Comparison of ENCODE assay signal across 11 cellular contexts in genomic region chr11:68340784-68341556, GRCh38. TPM values are rescaled to one million over a fixed set of nuclear protein-coding genes. Genes with fewer than 3 reads are reported as not detected.
DNase-seq lines count a peak whose midpoint lies in the region; ATAC-seq and TF ChIP-seq lines count a peak whose summit lies in the region.
"Had no signal": no experiment of that assay in that cellular context is flagged by ENCODE, and none has a peak within 500 bp of the region (broad histone marks: within the 10 kb centered on the region; RNA-seq: fewer than 3 reads in every experiment).

No MANE protein-coding gene starts in this region.

- BruUV-seq in PC-3 (replicated peaks; lab: Mats Ljungman, UMichigan): no TSS peak

- peak overlapping the region; percentile 26 for H3K4me3 Mint-ChIP-seq in activated CD4-positive, alpha-beta T cell treated with anti-CD3 and anti-CD28 coated beads, Interleukin-2, amount 10 ng/mL, durations not matched to agents 24 days and 14 days

- no peak overlapping the region for H3K9ac ChIP-seq in PC-3 (ENCODE audit: low read length)
- H3K9ac ChIP-seq in skeletal muscle satellite cell (ENCODE audit: low read depth, low read length): no peak overlapping the region

- no peaks in the 10 kb centered on the region for H3K36me3 ChIP-seq in PC-3 (ENCODE audit: low read depth, low read length)
- no peaks in the 10 kb centered on the region for H3K36me3 ChIP-seq in skeletal muscle satellite cell (ENCODE audit: insufficient read depth, low read length)
- H3K36me3 ChIP-seq in BE2C: peaks cover 4% of the 10 kb centered on the region

- intact Hi-C loops in activated CD4-positive, alpha-beta T cell treated with anti-CD3 and anti-CD28 coated beads, Interleukin-2, amount 10 ng/mL, durations not matched to agents 24 days and 14 days (cut with micrococcal nuclease): loop anchor here (1.0 kb wide), 1 partner anchor 29 kb away; the partner anchor contains the start of gene LRP5
- intact Hi-C loops in PC-3 (cut with micrococcal nuclease): loop anchor here (1.0 kb wide), 1 partner anchor 39 kb away; no protein-coding TSS in a partner anchor

- peaks cover 5% of the 10 kb centered on the region for H3K36me3 Mint-ChIP-seq in activated CD4-positive, alpha-beta T cell treated with anti-CD3 and anti-CD28 coated beads, Interleukin-2, amount 10 ng/mL, durations not matched to agents 24 days and 14 days (ENCODE audit: low read depth)

- no peaks in the 10 kb centered on the region for H3K27me3 Mint-ChIP-seq in activated CD4-positive, alpha-beta T cell treated with anti-CD3 and anti-CD28 coated beads, Interleukin-2, amount 10 ng/mL, durations not matched to agents 24 days and 14 days

- ATAC-seq in PC-3 (peak; percentile 70), GM21717 (IDR thresholded peaks at IDR 0.05; ENCODE audit: unreplicated experiment) (no peak), HG03520 (IDR thresholded peaks at IDR 0.05; ENCODE audit: unreplicated experiment) (no peak)
- ATAC-seq: left ventricle myocardium superior, psoas muscle had no signal

- H4K20me1 ChIP-seq in PC-3 (ENCODE audit: low read length): peaks cover 13% of the 10 kb centered on the region; the same call in 1 of the 2 replicates

- DNase-seq in activated CD4-positive, alpha-beta T cell treated with anti-CD3 and anti-CD28 coated beads, Interleukin-2, amount 10 ng/mL, durations not matched to agents 24 days and 14 days: peak; percentile 72
- no peak for DNase-seq in activated CD4-positive, alpha-beta T cell treated with anti-CD3 and anti-CD28 coated beads, Interleukin-2, amount 50 U/mL, for 1 hour
- DNase-seq in PC-3: peak; percentile 70
- peak; percentile 23 to 29 for DNase-seq in dermis microvascular lymphatic vessel endothelial cell (ENCODE audit: low read depth in 2 of 2)
- DNase-seq in BE2C: no peak
- DNase-seq: left ventricle myocardium superior, NCI-H2029, psoas muscle had no signal

- peaks cover 5% of the 10 kb centered on the region for H3K9me3 Mint-ChIP-seq in activated CD4-positive, alpha-beta T cell treated with anti-CD3 and anti-CD28 coated beads, Interleukin-2, amount 10 ng/mL, durations not matched to agents 24 days and 14 days

- H3F3A ChIP-seq in PC-3 (ENCODE audit: low read length, unreplicated experiment): no peaks in the 10 kb centered on the region

- POLR2A ChIA-PET in PC-3 (lab: Charles Lee; ENCODE audit: unreplicated experiment): interaction anchor here (0.6 to 1.0 kb wide), 2 partner anchors 25 to 301 kb away, joined by 5 to 6 read pairs; no protein-coding TSS in a partner anchor

- H3K27me3 ChIP-seq in PC-3 (ENCODE audit: low read length) (no peaks in the 10 kb centered on the region), skeletal muscle satellite cell (ENCODE audit: control insufficient read depth, insufficient read depth, low read length) (no peaks in the 10 kb centered on the region), BE2C (no peaks in the 10 kb centered on the region)

- peaks cover 45% of the 10 kb centered on the region for H3K4me1 Mint-ChIP-seq in activated CD4-positive, alpha-beta T cell treated with anti-CD3 and anti-CD28 coated beads, Interleukin-2, amount 10 ng/mL, durations not matched to agents 24 days and 14 days

- H3K4me2 ChIP-seq in PC-3 (ENCODE audit: low read length) (peak overlapping the region; percentile 55), skeletal muscle satellite cell (ENCODE audit: low read length) (peak overlapping the region; percentile 19)

- H3K4me1 ChIP-seq in PC-3 (ENCODE audit: insufficient read depth, low read length) (peaks cover 32% of the 10 kb centered on the region), skeletal muscle satellite cell (ENCODE audit: control insufficient read depth, insufficient read depth, low read length) (peaks cover 53% of the 10 kb centered on the region), BE2C (peaks cover 18% of the 10 kb centered on the region)

- TF ChIP-seq CTCF in PC-3 (conservative IDR thresholded peaks at IDR 0.05; ENCODE audit: low read depth, low read length) (no peak), BE2C (IDR thresholded peaks at IDR 0.05; ENCODE audit: low read depth, low read length) (no peak)

- peaks cover 96% of the 10 kb centered on the region for H3K79me2 ChIP-seq in PC-3 (ENCODE audit: low read length)

- H3K27ac Mint-ChIP-seq in activated CD4-positive, alpha-beta T cell treated with anti-CD3 and anti-CD28 coated beads, Interleukin-2, amount 10 ng/mL, durations not matched to agents 24 days and 14 days: peak overlapping the region; percentile 54

- H3K9me3 ChIP-seq in PC-3 (ENCODE audit: low read length) (no peaks in the 10 kb centered on the region), skeletal muscle satellite cell (replicated peaks; ENCODE audit: low read length) (no peaks in the 10 kb centered on the region), BE2C (no peaks in the 10 kb centered on the region)
- H3K9me3 ChIP-seq: psoas muscle had no signal

- H3K27ac ChIP-seq in PC-3 (ENCODE audit: low read length): peak overlapping the region; percentile 6; the same call in 1 of the 2 replicates
- H3K27ac ChIP-seq: psoas muscle had no signal

- CTCF ChIA-PET in PC-3 (lab: Charles Lee): no interaction called here

- H3K9me2 ChIP-seq in PC-3 (replicated peaks; ENCODE audit: low read length): no peaks in the 10 kb centered on the region

- H2AFZ ChIP-seq in PC-3 (ENCODE audit: low read length): no peak overlapping the region

- H3K4me3 ChIP-seq in PC-3 (ENCODE audit: low read length): 0 out of 2 replicates have a peak overlapping the region, but pooled peaks have one; percentile 17
- no peak overlapping the region for H3K4me3 ChIP-seq in skeletal muscle satellite cell (ENCODE audit: low read length)
- no peak overlapping the region for H3K4me3 ChIP-seq in BE2C (ENCODE audit: low read depth, low read length)
- H3K4me3 ChIP-seq: psoas muscle had no signal

RNA-seq across cellular contexts. Expression of gene LRP5, which starts 28.6 kb away (rescaled TPM):
- total RNA-seq in activated CD4-positive, alpha-beta T cell treated with anti-CD3 and anti-CD28 coated beads, Interleukin-2, amount 10 ng/mL, durations not matched to agents 24 days and 14 days: 23.8 and 33.8 TPM in 2 replicates
- total RNA-seq in PC-3 (2014; rRNA removed): 64.3 and 83.5 TPM in 2 replicates
- 55.8 and 107 TPM in 2 replicates for total RNA-seq in dermis microvascular lymphatic vessel endothelial cell
- total RNA-seq in skeletal muscle satellite cell (2012; rRNA removed): 11.8 and 12.9 TPM in 2 replicates
- polyA plus RNA-seq in BE2C (2012; ENCODE audit: insufficient read depth, insufficient read length, low read depth): 25.5 TPM

Comparison
In these comparisons a context has a peak if more than half of its experiments do, and no peak if none do; other contexts are left out.
1. DNase-seq: peak in activated CD4-positive, alpha-beta T cell treated with anti-CD3 and anti-CD28 coated beads, Interleukin-2, amount 10 ng/mL, durations not matched to agents 24 days and 14 days (single experiment), PC-3 (single experiment) and dermis microvascular lymphatic vessel endothelial cell (2 of 2); none in activated CD4-positive, alpha-beta T cell treated with anti-CD3 and anti-CD28 coated beads, Interleukin-2, amount 50 U/mL, for 1 hour (single experiment) and BE2C (single experiment).